Comparison of ENCODE assay signal across 26 cellular contexts in the genomic region with DNA sequence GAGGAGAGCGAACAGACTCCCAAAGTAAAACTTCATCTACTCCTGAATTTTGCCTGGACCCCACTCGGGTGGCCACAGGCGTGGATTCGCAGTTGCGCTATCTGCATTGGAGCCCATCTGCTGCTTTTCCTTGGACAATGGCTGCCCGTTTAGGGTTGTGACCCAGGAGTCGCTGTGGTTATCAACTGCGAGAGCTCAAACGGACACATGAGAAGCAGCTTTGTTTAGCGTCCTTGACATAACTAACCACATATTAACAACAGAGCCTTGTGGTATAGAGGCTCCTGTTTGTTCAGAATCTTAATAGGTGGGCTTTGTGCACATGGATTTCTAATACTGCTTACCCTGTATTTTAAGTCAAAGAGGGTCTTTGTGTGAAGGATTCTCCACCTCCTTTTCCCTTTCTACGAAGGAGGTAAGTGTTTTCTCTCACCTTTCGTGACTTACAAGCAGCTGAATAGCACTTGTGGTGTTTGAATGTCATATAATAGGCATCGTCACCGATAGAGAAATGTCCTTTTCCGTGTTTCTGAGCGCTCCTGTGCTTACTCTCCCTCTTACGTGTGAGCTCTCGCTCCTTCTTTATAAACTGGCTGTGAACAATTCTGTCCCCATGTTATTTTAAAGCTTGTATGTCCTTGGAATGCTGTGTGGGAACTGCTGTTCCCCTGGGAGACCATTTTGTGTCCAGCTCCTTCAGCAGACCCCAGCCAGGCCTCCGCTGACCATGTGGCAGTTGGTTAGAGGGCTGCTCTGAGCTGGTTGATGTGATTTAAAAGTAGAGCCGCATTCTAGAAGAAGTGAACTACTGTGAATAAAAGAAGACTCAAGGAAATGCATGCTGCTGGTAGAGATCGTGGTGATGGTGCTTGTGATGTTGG.
"Had no signal": no experiment of that assay in that cellular context is flagged by ENCODE, and none has a peak within 500 bp of the region (broad histone marks: within the 10 kb centered on the region; RNA-seq: fewer than 3 reads in every experiment).

No MANE protein-coding gene starts in this region.

- H3K9me3 ChIP-seq: breast epithelium, esophagus squamous epithelium, gastroesophageal sphincter, heart left ventricle, sigmoid colon, stomach, thoracic aorta, vagina had no signal

- H3K36me3 ChIP-seq: breast epithelium, esophagus squamous epithelium, gastroesophageal sphincter, heart left ventricle, sigmoid colon, stomach, thoracic aorta, vagina had no signal

- ATAC-seq: activated T-helper 17 cell treated with anti-CD3 and anti-CD28 coated beads, Interleukin-2, amount 50 U/mL, for 72 hours; gastroesophageal sphincter; heart left ventricle; left cardiac atrium; stimulated activated memory B cell treated with anti-CD40 and anti-IgM and Interleukin-4, amounts not matched to agents 10 μg/mL and 1 μg/mL and 100 μg/mL, for 72 hours had no signal

- H3K4me3 ChIP-seq: breast epithelium, esophagus squamous epithelium, gastroesophageal sphincter, heart left ventricle, sigmoid colon, smooth muscle cell, stomach, thoracic aorta, vagina had no signal

- H3K36me3 Mint-ChIP-seq: activated naive CD8-positive, alpha-beta T cell treated with anti-CD3 and anti-CD28 coated beads for 36 hours; memory B cell; natural killer cell treated with Interleukin-12 subunit alpha and Interleukin-12 subunit beta and Interleukin-15 and Interleukin-18, amount 100 ng/mL, for 72 hours; stimulated activated memory B cell treated with anti-CD40 and anti-IgM and Interleukin-4, amounts not matched to agents 10 μg/mL and 1 μg/mL and 100 μg/mL, for 72 hours; type B pancreatic cell had no signal

- H3K4me1 ChIP-seq: breast epithelium, esophagus squamous epithelium, gastroesophageal sphincter, heart left ventricle, sigmoid colon, stomach, vagina had no signal

- H3K4me1 Mint-ChIP-seq: activated naive CD8-positive, alpha-beta T cell treated with anti-CD3 and anti-CD28 coated beads for 36 hours; activated T-helper 17 cell treated with anti-CD3 and anti-CD28 coated beads, Interleukin-2, amount 50 U/mL, for 72 hours; central memory CD8-positive, alpha-beta T cell; memory B cell; stimulated activated memory B cell treated with anti-CD40 and anti-IgM and Interleukin-4, amounts not matched to agents 10 μg/mL and 1 μg/mL and 100 μg/mL, for 72 hours had no signal

- H3K27ac ChIP-seq: breast epithelium, esophagus squamous epithelium, gastroesophageal sphincter, heart left ventricle, sigmoid colon, stomach, thoracic aorta, vagina, VCaP had no signal

- H3K27ac Mint-ChIP-seq: activated naive CD8-positive, alpha-beta T cell treated with anti-CD3 and anti-CD28 coated beads for 36 hours; activated T-helper 17 cell treated with anti-CD3 and anti-CD28 coated beads, Interleukin-2, amount 50 U/mL, for 72 hours; memory B cell; natural killer cell treated with Interleukin-12 subunit alpha and Interleukin-12 subunit beta and Interleukin-15 and Interleukin-18, amount 100 ng/mL, for 72 hours; stimulated activated memory B cell treated with anti-CD40 and anti-IgM and Interleukin-4, amounts not matched to agents 10 μg/mL and 1 μg/mL and 100 μg/mL, for 72 hours; type B pancreatic cell had no signal

- H3K27me3 ChIP-seq: breast epithelium, esophagus squamous epithelium, gastroesophageal sphincter, heart left ventricle, sigmoid colon, stomach, vagina had no signal

- H3K9me3 Mint-ChIP-seq: activated naive CD8-positive, alpha-beta T cell treated with anti-CD3 and anti-CD28 coated beads for 36 hours; memory B cell; stimulated activated memory B cell treated with anti-CD40 and anti-IgM and Interleukin-4, amounts not matched to agents 10 μg/mL and 1 μg/mL and 100 μg/mL, for 72 hours; type B pancreatic cell had no signal

- H3K4me3 Mint-ChIP-seq: activated naive CD8-positive, alpha-beta T cell treated with anti-CD3 and anti-CD28 coated beads for 36 hours; activated T-helper 17 cell treated with anti-CD3 and anti-CD28 coated beads, Interleukin-2, amount 50 U/mL, for 72 hours; central memory CD8-positive, alpha-beta T cell; memory B cell; natural killer cell treated with Interleukin-12 subunit alpha and Interleukin-12 subunit beta and Interleukin-15 and Interleukin-18, amount 100 ng/mL, for 72 hours; stimulated activated memory B cell treated with anti-CD40 and anti-IgM and Interleukin-4, amounts not matched to agents 10 μg/mL and 1 μg/mL and 100 μg/mL, for 72 hours; type B pancreatic cell had no signal

- DNase-seq: activated CD4-positive, alpha-beta T cell treated with anti-CD3 and anti-CD28 coated beads, Interleukin-2, amount 50 U/mL, for 1 hour; activated CD4-positive, CD25-positive, alpha-beta regulatory T cell treated with anti-CD3 and anti-CD28 coated beads, Interleukin-2, amount 50 U/mL, for 72 hours; activated naive CD4-positive, alpha-beta T cell; activated naive CD8-positive, alpha-beta T cell treated with anti-CD3 and anti-CD28 coated beads for 36 hours; activated T-cell treated with anti-CD3 and anti-CD28 coated beads, Interleukin-2, amount 50 U/mL, for 1 hour; amniotic stem cell; esophagus squamous epithelium; heart left ventricle; islet precursor cell; left cardiac atrium; posterior cingulate gyrus; sigmoid colon; stimulated activated CD4-positive, alpha-beta T cell treated with anti-CD3 and anti-CD28 coated beads, Interleukin-15, amount 100 ng/mL, for 24 hours; stomach had no signal
